8 cellular contexts compared by ENCODE assay signal in the genomic region with DNA sequence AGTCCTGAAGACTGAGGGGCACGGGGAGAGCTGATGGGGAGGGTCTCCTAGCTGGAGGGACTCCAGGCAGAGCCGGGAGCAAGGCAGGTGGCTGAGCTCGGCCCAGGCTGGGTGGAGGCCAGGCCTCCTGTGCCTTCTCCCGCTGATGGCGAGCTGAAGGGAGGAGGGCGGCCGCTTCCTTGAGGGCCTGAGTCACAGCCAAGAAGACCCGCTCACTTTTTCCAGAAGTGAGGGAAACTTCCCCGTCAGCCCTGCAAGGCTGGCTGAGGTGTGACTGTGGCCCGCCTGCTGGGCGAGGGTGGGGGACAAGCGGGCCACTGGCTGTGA. TPM values are rescaled to one million over a fixed set of nuclear protein-coding genes. Genes with fewer than 3 reads are reported as not detected.
DNase-seq lines count a peak whose midpoint lies in the region; ATAC-seq, FAIRE-seq and TF ChIP-seq lines count a peak whose summit lies in the region.

No MANE protein-coding gene starts in this region.

- H4K5ac ChIP-seq in mesendoderm (ENCODE audit: low read length) = no peak overlapping the region

- H2AFZ ChIP-seq in GM12878 (ENCODE audit: control insufficient read depth, low read depth, low read length) = peak overlapping the region; percentile 44

- H3K23ac ChIP-seq in mesendoderm (ENCODE audit: low read length) = peak overlapping the region; percentile 67

- H3K9me3 ChIP-seq in BLaER1 (no peaks in the 10 kb centered on the region), GM12878 (replicated peaks; ENCODE audit: control insufficient read depth, insufficient read depth, low read length) (no peaks in the 10 kb centered on the region)

- H3K79me2 ChIP-seq in GM12878 (ENCODE audit: control insufficient read depth, insufficient read depth, low read length) = no peaks in the 10 kb centered on the region
- peaks cover 19% of the 10 kb centered on the region for H3K79me2 ChIP-seq in mesendoderm (ENCODE audit: control insufficient read depth, insufficient read depth, low read length)

- no peak for TF ChIP-seq EP300 in GM12878 (IDR thresholded peaks at IDR 0.05; ENCODE audit: borderline replicate concordance in 1 of 2, control insufficient read depth in 1 of 2, low read depth in 2 of 2, low read length in 2 of 2)

- RAD21 ChIA-PET in GM12878 (lab: Charles Lee; ENCODE audit: unreplicated experiment) = no interaction called here

- DNase-seq in M059J (ENCODE audit: low read depth) (peak; percentile 61), GM12878 (ENCODE audit: low read depth, low spot score) (no peak), mesendoderm (peak; percentile 84), NCI-H1105 treated with DMSO at 0.1 percent for 48 hours (lab: John Stamatoyannopoulos, UW) (no peak)
- peak; percentile 80 for DNase-seq in stimulated activated naive CD8-positive, alpha-beta T cell treated with anti-CD3 and anti-CD28 coated beads, Interleukin-15, Interleukin-2, amounts not matched to agents 100 U/mL and 50 U/mL, for 24 hours

- peak; percentile 11; the same call in 1 of the 2 replicates for TF ChIP-seq POLR2A in GM12878 (IDR thresholded peaks at IDR 0.05; ENCODE audit: low read depth, low read length)

- ATAC-seq in GM12878 (no peak), HG03039 (IDR thresholded peaks at IDR 0.05; ENCODE audit: unreplicated experiment) (no peak), HG03097 (IDR thresholded peaks at IDR 0.05; ENCODE audit: low FRiP score, unreplicated experiment) (no peak)
- ATAC-seq in stimulated activated naive CD8-positive, alpha-beta T cell treated with anti-CD3 and anti-CD28 coated beads, Interleukin-15, Interleukin-2, amounts not matched to agents 100 U/mL and 50 U/mL, for 24 hours = peak; percentile 87

- H3K27me3 ChIP-seq in BLaER1 (no peaks in the 10 kb centered on the region), GM12878 (replicated peaks in 1 of 2; ENCODE audit: control insufficient read depth in 2 of 2, insufficient read depth in 2 of 2, low read length in 1 of 2) (peaks cover 0 to 13% of the 10 kb centered on the region in 2 experiments; a peak in 3 of 4 replicates), mesendoderm (ENCODE audit: insufficient read depth, low read length, poor library complexity) (no peaks in the 10 kb centered on the region)

- intact Hi-C loops in GM12878 (cut with micrococcal nuclease; ENCODE audit: unreplicated experiment) = no loop called here

- in situ Hi-C loops in GM12878 (cut with MboI) = no loop called here

- peaks cover 96% of the 10 kb centered on the region for H3K4me1 ChIP-seq in BLaER1
- peaks cover 20% of the 10 kb centered on the region for H3K4me1 ChIP-seq in GM12878 (ENCODE audit: control insufficient read depth, insufficient read depth, low read length)
- H3K4me1 ChIP-seq in mesendoderm (ENCODE audit: control insufficient read depth, low read depth, low read length) = peaks cover 15% of the 10 kb centered on the region

- no peak for TF ChIP-seq CTCF in GM12878 (IDR thresholded peaks at IDR 0.05 in 2 of 3, conservative IDR thresholded peaks at IDR 0.05 in 1 of 3; ENCODE audit: control insufficient read depth in 2 of 3, extremely low read depth in 1 of 3, insufficient read depth in 1 of 3, low read depth in 3 of 3, low read length in 3 of 3)

- H3K4ac ChIP-seq in mesendoderm (ENCODE audit: low read depth, low read length) = peak overlapping the region; percentile 76

- H3K18ac ChIP-seq in mesendoderm (ENCODE audit: low read length) = peak overlapping the region; percentile 32

- peak overlapping the region; percentile 88 for H2BK5ac ChIP-seq in mesendoderm (ENCODE audit: low read length)

- SMC1A ChIA-PET in GM12878 (lab: Charles Lee; ENCODE audit: uncharacterized antibody, unreplicated experiment) = no interaction called here

- H4K20me1 ChIP-seq in BLaER1 (peaks cover 29% of the 10 kb centered on the region), GM12878 (ENCODE audit: control insufficient read depth, insufficient read depth) (no peaks in the 10 kb centered on the region)

- WGBS in GM12878 (ENCODE audit: insufficient coverage, insufficient replicate concordance, low lambda C conversion rate, missing lambda C conversion rate) = 3% methylated on average over 12 of the region's 12 CpGs
- WGBS in mesendoderm (ENCODE audit: extremely low coverage, insufficient coverage, low lambda C conversion rate) = no CpG with 5 or more reads among the region's 12 CpGs

- peak overlapping the region; percentile 32 for H2BK120ac ChIP-seq in mesendoderm (ENCODE audit: low read depth, low read length)

- peak overlapping the region; percentile 88 for H3K56ac ChIP-seq in mesendoderm (ENCODE audit: low read length)

- CTCF ChIA-PET in GM12878 (lab: Yijun Ruan, JAX) = interaction anchor here (1.2 kb wide), 1 partner anchor 35 kb away, joined by 4 read pairs; a partner anchor contains a TSS

- POLR2A ChIA-PET in GM12878 (lab: Charles Lee) = interaction anchor here (0.7 kb wide), 1 partner anchor 25 kb away, joined by 3 read pairs; no protein-coding TSS in a partner anchor

- H3K4me2 ChIP-seq in BLaER1 (peak overlapping the region; percentile 100), GM12878 (ENCODE audit: control insufficient read depth, insufficient read depth) (no peak overlapping the region; the same call in 1 of the 2 replicates), mesendoderm (ENCODE audit: low read length) (peak overlapping the region; percentile 18)

- H3K9ac ChIP-seq in BLaER1 = peak overlapping the region; percentile 82
- H3K9ac ChIP-seq in GM12878 (ENCODE audit: control insufficient read depth, insufficient read depth, low read length) = peak overlapping the region; percentile 34; the same call in 1 of the 2 replicates
- peak overlapping the region; percentile 75 for H3K9ac ChIP-seq in mesendoderm (ENCODE audit: low read length)

- H4K8ac ChIP-seq in mesendoderm (ENCODE audit: low read depth, low read length) = no peak overlapping the region

- no peak for FAIRE-seq in GM12878 (lab: Jason Lieb, UNC)

- peak overlapping the region; percentile 75 for H3K4me3 ChIP-seq in BLaER1
- peak overlapping the region; percentile 8; the same call in 1 of the 2 replicates for H3K4me3 ChIP-seq in GM12878
- H3K4me3 ChIP-seq in mesendoderm (ENCODE audit: low read length) = no peak overlapping the region

- H2AK5ac ChIP-seq in mesendoderm (ENCODE audit: low read length) = peak overlapping the region; percentile 78

- H3K27ac ChIP-seq in BLaER1 = peak overlapping the region; percentile 94
- no peak overlapping the region for H3K27ac ChIP-seq in GM12878 (ENCODE audit: control insufficient read depth, insufficient read depth)
- peak overlapping the region; percentile 97 for H3K27ac ChIP-seq in mesendoderm (ENCODE audit: low read depth, low read length)

- TF ChIP-seq RAD21 in GM12878 (IDR thresholded peaks at IDR 0.05; ENCODE audit: insufficient read depth, low read depth, low read length) = no peak

- H3K36me3 ChIP-seq in BLaER1 (0 out of 2 replicates have a peak, but pooled peaks cover under 1% of the 10 kb centered on the region), GM12878 (ENCODE audit: control insufficient read depth in 2 of 2, insufficient read depth in 2 of 2, low read length in 1 of 2) (no peaks in the 10 kb centered on the region), mesendoderm (ENCODE audit: control insufficient read depth, insufficient read depth, low read length) (no peaks in the 10 kb centered on the region)

- no TSS peak for BruUV-seq in GM12878 (replicated peaks; lab: Mats Ljungman, UMichigan)

- peaks cover 3% of the 10 kb centered on the region for H3K79me1 ChIP-seq in mesendoderm (ENCODE audit: low read length)

- H2BK15ac ChIP-seq in mesendoderm (replicated peaks; ENCODE audit: low read depth) = no peak overlapping the region

RNA-seq across cellular contexts. Expression of a gene that starts 1.7 kb away (rescaled TPM):
- total RNA-seq in M059J (2014; rRNA removed; shearing (Covaris generic)) = 0.12 and 1.1 TPM in 2 replicates
- total RNA-seq in GM12878 (2013; cell fraction: nucleolus; rRNA removed) = 1.5 and 2.3 TPM in 2 replicates
- total RNA-seq in GM12878 (2014; rRNA removed) (0.40 and 0.71 TPM in 2 replicates), GM12878 (2014; rRNA removed; fragmentation: Illumina TruSeq; extraction: Trizol) (0.13 and 0.14 TPM in 2 replicates), GM12878 (2021) (1.7 and 1.8 TPM in 2 replicates)
- polyA plus RNA-seq in GM12878 (2011; ENCODE audit: low read depth) = 0.70 TPM
- polyA plus RNA-seq in GM12878 (2011; rRNA removed) (0.45 and 1.1 TPM in 2 replicates), GM12878 (2014; fragmentation: Illumina TruSeq; extraction: Trizol) (0.03 TPM in 1 of 2 replicates, not detected in the other), GM12878 (2014; fragmentation: Nextera tagmentation; extraction: Ambion mirVana) (under 1 TPM in 1 of 2 experiments, not detected in 1; 0.02 TPM), GM12878 (2014; rRNA removed) (0.40 and 0.56 TPM in 2 replicates), GM12878 (2016; fragmentation: Nextera tagmentation; extraction: Ambion mirVana) (under 1 TPM in 1 of 2 experiments, not detected in 1; 0.24 TPM)
- polyA plus RNA-seq in GM12878 (2011; cell fraction: cytosol; rRNA removed) = 1.4 and 2.3 TPM in 2 replicates
- 3.6 and 5.8 TPM in 2 replicates for polyA plus RNA-seq in GM12878 (2011; cell fraction: nucleus; rRNA removed)
- polyA plus RNA-seq in GM12878 (2012) = 4.1 and 4.9 TPM in 2 replicates
- polyA minus RNA-seq in GM12878 (2011; rRNA and poly(A)+ RNA removed) = 0.51 and 0.88 TPM in 2 replicates
- 0.42 and 0.80 TPM in 2 replicates for polyA minus RNA-seq in GM12878 (2011; cell fraction: cytosol; rRNA and poly(A)+ RNA removed)
- polyA minus RNA-seq in GM12878 (2011; cell fraction: nucleus; rRNA and poly(A)+ RNA removed) = 1.7 and 1.8 TPM in 2 replicates
- 21.5 TPM for polyA plus RNA-seq in mesendoderm (2013, experiment 1 of 2)
- 21.0 TPM for polyA plus RNA-seq in mesendoderm (2013, experiment 2 of 2)

RNA-seq across cellular contexts. Expression of a gene that starts 12.7 kb away (rescaled TPM):
- total RNA-seq in M059J (2014; rRNA removed; shearing (Covaris generic)) = 0.17 and 0.64 TPM in 2 replicates
- total RNA-seq in GM12878 (2013; cell fraction: nucleolus; rRNA removed) = 1.2 and 1.8 TPM in 2 replicates
- total RNA-seq in GM12878 (2014; rRNA removed) (0.17 and 0.33 TPM in 2 replicates), GM12878 (2014; rRNA removed; fragmentation: Illumina TruSeq; extraction: Trizol) (0.18 and 0.45 TPM in 2 replicates), GM12878 (2021) (0.96 and 1.2 TPM in 2 replicates)
- polyA plus RNA-seq in GM12878 (2011; ENCODE audit: low read depth) = 0.42 TPM
- polyA plus RNA-seq in GM12878 (2011; rRNA removed) (0.12 and 0.24 TPM in 2 replicates), GM12878 (2014; fragmentation: Illumina TruSeq; extraction: Trizol) (0.14 and 0.29 TPM in 2 replicates), GM12878 (2014; fragmentation: Nextera tagmentation; extraction: Ambion mirVana) (under 1 TPM; 0.05 to 0.15 TPM), GM12878 (2014; rRNA removed) (0.86 and 0.94 TPM in 2 replicates), GM12878 (2016; fragmentation: Nextera tagmentation; extraction: Ambion mirVana) (1 to 10 TPM; 1.8 to 2.8 TPM)
- polyA plus RNA-seq in GM12878 (2011; cell fraction: cytosol; rRNA removed) = 0.21 and 0.38 TPM in 2 replicates
- polyA plus RNA-seq in GM12878 (2011; cell fraction: nucleus; rRNA removed) = 2.0 and 2.3 TPM in 2 replicates
- 1.3 TPM in 2 replicates for polyA plus RNA-seq in GM12878 (2012)
- polyA minus RNA-seq in GM12878 (2011; rRNA and poly(A)+ RNA removed) = 0.15 TPM in 1 of 2 replicates, not detected in the other
- polyA minus RNA-seq in GM12878 (2011; cell fraction: cytosol; rRNA and poly(A)+ RNA removed) = not detected in 2 replicates
- 0.36 TPM in 1 of 2 replicates, not detected in the other for polyA minus RNA-seq in GM12878 (2011; cell fraction: nucleus; rRNA and poly(A)+ RNA removed)
- 1.2 TPM for polyA plus RNA-seq in mesendoderm (2013, experiment 1 of 2)
- polyA plus RNA-seq in mesendoderm (2013, experiment 2 of 2) = 1.4 TPM

RNA-seq across cellular contexts. Expression of a gene that starts 15.7 kb away (rescaled TPM):
- total RNA-seq in M059J (2014; rRNA removed; shearing (Covaris generic)) = not detected in 2 replicates
- total RNA-seq in GM12878 (2013; cell fraction: nucleolus; rRNA removed) = 1.4 and 2.7 TPM in 2 replicates
- total RNA-seq in GM12878 (2014; rRNA removed) (0.06 and 0.44 TPM in 2 replicates), GM12878 (2014; rRNA removed; fragmentation: Illumina TruSeq; extraction: Trizol) (0.41 and 0.63 TPM in 2 replicates), GM12878 (2021) (1.1 and 1.6 TPM in 2 replicates)
- 3.2 TPM for polyA plus RNA-seq in GM12878 (2011; ENCODE audit: low read depth)
- polyA plus RNA-seq in GM12878 (2011; rRNA removed) (2.2 and 3.1 TPM in 2 replicates), GM12878 (2014; fragmentation: Illumina TruSeq; extraction: Trizol) (0.22 and 0.32 TPM in 2 replicates), GM12878 (2014; fragmentation: Nextera tagmentation; extraction: Ambion mirVana) (under 1 TPM; 0.03 to 0.13 TPM), GM12878 (2014; rRNA removed) (1.1 and 2.1 TPM in 2 replicates), GM12878 (2016; fragmentation: Nextera tagmentation; extraction: Ambion mirVana) (1 to 10 TPM; 2.1 to 2.9 TPM)
- polyA plus RNA-seq in GM12878 (2011; cell fraction: cytosol; rRNA removed) = 7.5 and 8.5 TPM in 2 replicates
- polyA plus RNA-seq in GM12878 (2011; cell fraction: nucleus; rRNA removed) = 1.8 and 3.0 TPM in 2 replicates
- 1.7 and 2.1 TPM in 2 replicates for polyA plus RNA-seq in GM12878 (2012)
- 0.29 and 2.3 TPM in 2 replicates for polyA minus RNA-seq in GM12878 (2011; rRNA and poly(A)+ RNA removed)
- polyA minus RNA-seq in GM12878 (2011; cell fraction: cytosol; rRNA and poly(A)+ RNA removed) = 0.42 TPM in 1 of 2 replicates, not detected in the other
- polyA minus RNA-seq in GM12878 (2011; cell fraction: nucleus; rRNA and poly(A)+ RNA removed) = 1.2 TPM in 1 of 2 replicates, not detected in the other
- polyA plus RNA-seq in mesendoderm (2013, experiment 1 of 2) = 0.67 TPM
- polyA plus RNA-seq in mesendoderm (2013, experiment 2 of 2) = 0.63 TPM

RNA-seq across cellular contexts. Expression of a gene that starts 26.7 kb away (rescaled TPM):
- 160 and 166 TPM in 2 replicates for total RNA-seq in M059J (2014; rRNA removed; shearing (Covaris generic))
- 47.9 and 53.1 TPM in 2 replicates for total RNA-seq in GM12878 (2013; cell fraction: nucleolus; rRNA removed)
- total RNA-seq in GM12878 (2014; rRNA removed) (205 and 223 TPM in 2 replicates), GM12878 (2014; rRNA removed; fragmentation: Illumina TruSeq; extraction: Trizol) (132 and 153 TPM in 2 replicates), GM12878 (2021) (141 and 149 TPM in 2 replicates)
- 92.4 TPM for polyA plus RNA-seq in GM12878 (2011; ENCODE audit: low read depth)
- polyA plus RNA-seq in GM12878 (2011; rRNA removed) (143 and 146 TPM in 2 replicates), GM12878 (2014; fragmentation: Illumina TruSeq; extraction: Trizol) (115 and 129 TPM in 2 replicates), GM12878 (2014; fragmentation: Nextera tagmentation; extraction: Ambion mirVana) (100 to 1,000 TPM; 519 to 525 TPM), GM12878 (2014; rRNA removed) (287 and 301 TPM in 2 replicates), GM12878 (2016; fragmentation: Nextera tagmentation; extraction: Ambion mirVana) (100 to 1,000 TPM; 366 to 375 TPM)
- 168 and 192 TPM in 2 replicates for polyA plus RNA-seq in GM12878 (2011; cell fraction: cytosol; rRNA removed)
- polyA plus RNA-seq in GM12878 (2011; cell fraction: nucleus; rRNA removed) = 105 and 125 TPM in 2 replicates
- polyA plus RNA-seq in GM12878 (2012) = 151 and 170 TPM in 2 replicates
- 72.9 and 94.2 TPM in 2 replicates for polyA minus RNA-seq in GM12878 (2011; rRNA and poly(A)+ RNA removed)
- polyA minus RNA-seq in GM12878 (2011; cell fraction: cytosol; rRNA and poly(A)+ RNA removed) = 54.8 and 63.4 TPM in 2 replicates
- 26.7 and 39.5 TPM in 2 replicates for polyA minus RNA-seq in GM12878 (2011; cell fraction: nucleus; rRNA and poly(A)+ RNA removed)
- polyA plus RNA-seq in mesendoderm (2013, experiment 1 of 2) = 287 TPM
- 288 TPM for polyA plus RNA-seq in mesendoderm (2013, experiment 2 of 2)

RNA-seq across cellular contexts. Expression of a gene that starts 34.6 kb away (rescaled TPM):
- total RNA-seq in M059J (2014; rRNA removed; shearing (Covaris generic)) = 29.9 and 35.2 TPM in 2 replicates
- 379 and 418 TPM in 2 replicates for total RNA-seq in GM12878 (2013; cell fraction: nucleolus; rRNA removed)
- total RNA-seq in GM12878 (2014; rRNA removed) (102 and 106 TPM in 2 replicates), GM12878 (2014; rRNA removed; fragmentation: Illumina TruSeq; extraction: Trizol) (42.5 and 43.2 TPM in 2 replicates), GM12878 (2021) (83.8 and 101 TPM in 2 replicates)
- polyA plus RNA-seq in GM12878 (2011; ENCODE audit: low read depth) = 37.9 TPM
- polyA plus RNA-seq in GM12878 (2011; rRNA removed) (112 and 115 TPM in 2 replicates), GM12878 (2014; fragmentation: Illumina TruSeq; extraction: Trizol) (33.7 and 54.3 TPM in 2 replicates), GM12878 (2014; fragmentation: Nextera tagmentation; extraction: Ambion mirVana) (1 to 10 TPM; 2.1 to 5.5 TPM), GM12878 (2014; rRNA removed) (143 and 153 TPM in 2 replicates), GM12878 (2016; fragmentation: Nextera tagmentation; extraction: Ambion mirVana) (100 to 1,000 TPM; 100 to 102 TPM)
- 80.7 and 108 TPM in 2 replicates for polyA plus RNA-seq in GM12878 (2011; cell fraction: cytosol; rRNA removed)
- 831 and 868 TPM in 2 replicates for polyA plus RNA-seq in GM12878 (2011; cell fraction: nucleus; rRNA removed)
- polyA plus RNA-seq in GM12878 (2012) = 67.0 and 72.4 TPM in 2 replicates
- polyA minus RNA-seq in GM12878 (2011; rRNA and poly(A)+ RNA removed) = 59.9 and 80.8 TPM in 2 replicates
- 21.0 and 30.3 TPM in 2 replicates for polyA minus RNA-seq in GM12878 (2011; cell fraction: cytosol; rRNA and poly(A)+ RNA removed)
- 105 and 145 TPM in 2 replicates for polyA minus RNA-seq in GM12878 (2011; cell fraction: nucleus; rRNA and poly(A)+ RNA removed)
- polyA plus RNA-seq in mesendoderm (2013, experiment 1 of 2) = 65.2 TPM
- 61.8 TPM for polyA plus RNA-seq in mesendoderm (2013, experiment 2 of 2)

Comparison
In these comparisons a context has a peak if more than half of its experiments do, and no peak if none do; other contexts are left out.
1. DNase-seq: peak in M059J (single experiment), mesendoderm (single experiment) and stimulated activated naive CD8-positive, alpha-beta T cell treated with anti-CD3 and anti-CD28 coated beads, Interleukin-15, Interleukin-2, amounts not matched to agents 100 U/mL and 50 U/mL, for 24 hours (single experiment); none in GM12878 (single experiment) and NCI-H1105 treated with DMSO at 0.1 percent for 48 hours (single experiment).
2. Peak in every context shown above with its lines, with median percentiles within 50 percentile points of each other: H3K9ac ChIP-seq.